ENCODE assay signal across 8 cellular contexts in the genomic region with DNA sequence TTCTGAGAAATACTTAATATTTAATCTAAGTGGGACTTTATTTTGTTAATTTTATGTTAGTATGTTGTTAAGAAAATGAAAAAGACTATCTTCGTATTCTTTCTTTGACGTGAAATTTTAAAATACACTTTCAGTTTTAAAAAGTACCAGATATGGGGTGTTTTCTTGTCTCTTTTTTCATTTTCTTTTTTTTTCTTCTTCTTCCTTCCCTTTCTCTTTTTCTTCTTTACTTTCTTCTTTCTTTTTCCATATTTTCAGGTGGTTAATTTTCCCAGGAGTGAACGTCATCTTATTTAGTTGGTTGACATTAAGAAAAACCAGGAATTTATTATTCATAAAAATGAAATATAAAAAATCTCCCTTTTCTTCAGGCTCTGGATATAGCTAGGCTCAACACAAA.
"Had no signal": no experiment of that assay in that cellular context is flagged by ENCODE, and none has a peak within 500 bp of the region (broad histone marks: within the 10 kb centered on the region; RNA-seq: fewer than 3 reads in every experiment).

No MANE protein-coding gene starts in this region.

- FAIRE-seq: HTR-8/SVneo, K562 had no signal

- H3K4me1 ChIP-seq: HAP-1 had no signal

- H3K4me3 ChIP-seq: GM23248, HAP-1, K562 had no signal

- H2AFZ ChIP-seq: GM23248 had no signal

- H3K9me3 ChIP-seq: HAP-1 had no signal

- H3K9ac ChIP-seq: GM23248 had no signal

- ATAC-seq: HCT116, K562 had no signal

- DNase-seq: GM23248, GOT3, H7, IMR-90 had no signal

- H3K36me3 ChIP-seq: HAP-1 had no signal

- H3K27ac ChIP-seq: GM23248 had no signal
